ENCODE assay signal across 7 cellular contexts in genomic region chr4:4822286-4822685, GRCh38. TPM values are rescaled to one million over a fixed set of nuclear protein-coding genes. Genes with fewer than 3 reads are reported as not detected.
"Had no signal": no experiment of that assay in that cellular context is flagged by ENCODE, and none has a peak within 500 bp of the region (broad histone marks: within the 10 kb centered on the region; RNA-seq: fewer than 3 reads in every experiment).

No MANE protein-coding gene starts in this region.

RNA-seq across cellular contexts. Expression of gene MSX1, which starts 37.2 kb away (rescaled TPM):
- total RNA-seq: activated naive CD4-positive, alpha-beta T cell treated with anti-CD3 and anti-CD28 coated beads for 36 hours; activated naive CD4-positive, alpha-beta T cell treated with anti-CD3 and anti-CD28 coated beads, Interleukin-2, amount 50 U/mL, for 72 hours; activated naive CD8-positive, alpha-beta T cell treated with anti-CD3 and anti-CD28 coated beads, Interleukin-2, amount 10 ng/mL, durations not matched to agents 7 days and 5 days; activated T-cell treated with anti-CD3 and anti-CD28 coated beads, Interleukin-2, amount 50 U/mL, for 72 hours; activated T-helper 1 cell treated with anti-CD3 and anti-CD28 coated beads, Interleukin-12 subunit alpha, Interleukin-12 subunit beta, Interleukin-2, Interleukin-4 antibody, amounts not matched to agents 30 ng/mL and 10 ng/mL and 1 ng/mL, durations not matched to agents 14 hours and 24 hours and 36 hours; activated T-helper 17 cell treated with anti-CD3 and anti-CD28 coated beads, Interleukin-2, amount 50 U/mL, for 72 hours; activated T-helper 2 cell treated with anti-CD3 and anti-CD28 coated beads, Interferon-gamma antibody, Interleukin-2, Interleukin-4, amounts not matched to agents 10 μg/mL and 5 μg/mL and 100 μg/mL, durations not matched to agents 14 hours and 24 hours and 36 hours had no signal
